In the genomic region with DNA sequence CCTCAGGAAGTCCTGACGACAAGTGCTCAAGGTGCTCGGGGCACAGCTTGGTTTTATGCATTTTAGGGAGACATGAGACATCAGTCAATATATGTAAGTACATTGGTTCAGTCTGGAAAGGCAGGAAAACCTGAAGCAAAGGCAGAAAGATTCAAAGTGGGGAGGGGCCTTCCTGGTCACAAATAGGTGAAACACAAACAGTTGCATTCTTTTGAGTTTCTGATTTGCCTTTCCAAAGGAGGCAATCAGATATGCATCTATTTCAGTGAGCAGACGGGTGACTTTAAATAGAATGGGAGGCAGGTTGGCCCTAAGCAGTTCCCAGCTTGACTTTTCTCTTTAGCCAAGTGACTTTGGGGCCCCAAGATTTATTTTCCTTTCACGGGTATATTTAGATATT, we compare ENCODE assay signal across 1 cellular context.
TF ChIP-seq lines count a peak whose summit lies in the region.

No MANE protein-coding gene starts in this region.

TF ChIP-seq in WTC11, 78 proteins besides CTCF, POLR2A, EP300 and RAD21:
- TF ChIP-seq, protein P1, sequence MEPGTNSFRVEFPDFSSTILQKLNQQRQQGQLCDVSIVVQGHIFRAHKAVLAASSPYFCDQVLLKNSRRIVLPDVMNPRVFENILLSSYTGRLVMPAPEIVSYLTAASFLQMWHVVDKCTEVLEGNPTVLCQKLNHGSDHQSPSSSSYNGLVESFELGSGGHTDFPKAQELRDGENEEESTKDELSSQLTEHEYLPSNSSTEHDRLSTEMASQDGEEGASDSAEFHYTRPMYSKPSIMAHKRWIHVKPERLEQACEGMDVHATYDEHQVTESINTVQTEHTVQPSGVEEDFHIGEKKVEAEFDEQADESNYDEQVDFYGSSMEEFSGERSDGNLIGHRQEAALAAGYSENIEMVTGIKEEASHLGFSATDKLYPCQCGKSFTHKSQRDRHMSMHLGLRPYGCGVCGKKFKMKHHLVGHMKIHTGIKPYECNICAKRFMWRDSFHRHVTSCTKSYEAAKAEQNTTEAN (CRISPR knock-in tag; IDR thresholded peaks at IDR 0.05): no peak
- no peak for TF ChIP-seq ZNF396 (CRISPR knock-in tag; IDR thresholded peaks at IDR 0.05; ENCODE audit: borderline replicate concordance)
- TF ChIP-seq, protein P2, sequence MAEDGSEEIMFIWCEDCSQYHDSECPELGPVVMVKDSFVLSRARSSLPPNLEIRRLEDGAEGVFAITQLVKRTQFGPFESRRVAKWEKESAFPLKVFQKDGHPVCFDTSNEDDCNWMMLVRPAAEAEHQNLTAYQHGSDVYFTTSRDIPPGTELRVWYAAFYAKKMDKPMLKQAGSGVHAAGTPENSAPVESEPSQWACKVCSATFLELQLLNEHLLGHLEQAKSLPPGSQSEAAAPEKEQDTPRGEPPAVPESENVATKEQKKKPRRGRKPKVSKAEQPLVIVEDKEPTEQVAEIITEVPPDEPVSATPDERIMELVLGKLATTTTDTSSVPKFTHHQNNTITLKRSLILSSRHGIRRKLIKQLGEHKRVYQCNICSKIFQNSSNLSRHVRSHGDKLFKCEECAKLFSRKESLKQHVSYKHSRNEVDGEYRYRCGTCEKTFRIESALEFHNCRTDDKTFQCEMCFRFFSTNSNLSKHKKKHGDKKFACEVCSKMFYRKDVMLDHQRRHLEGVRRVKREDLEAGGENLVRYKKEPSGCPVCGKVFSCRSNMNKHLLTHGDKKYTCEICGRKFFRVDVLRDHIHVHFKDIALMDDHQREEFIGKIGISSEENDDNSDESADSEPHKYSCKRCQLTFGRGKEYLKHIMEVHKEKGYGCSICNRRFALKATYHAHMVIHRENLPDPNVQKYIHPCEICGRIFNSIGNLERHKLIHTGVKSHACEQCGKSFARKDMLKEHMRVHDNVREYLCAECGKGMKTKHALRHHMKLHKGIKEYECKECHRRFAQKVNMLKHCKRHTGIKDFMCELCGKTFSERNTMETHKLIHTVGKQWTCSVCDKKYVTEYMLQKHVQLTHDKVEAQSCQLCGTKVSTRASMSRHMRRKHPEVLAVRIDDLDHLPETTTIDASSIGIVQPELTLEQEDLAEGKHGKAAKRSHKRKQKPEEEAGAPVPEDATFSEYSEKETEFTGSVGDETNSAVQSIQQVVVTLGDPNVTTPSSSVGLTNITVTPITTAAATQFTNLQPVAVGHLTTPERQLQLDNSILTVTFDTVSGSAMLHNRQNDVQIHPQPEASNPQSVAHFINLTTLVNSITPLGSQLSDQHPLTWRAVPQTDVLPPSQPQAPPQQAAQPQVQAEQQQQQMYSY (CRISPR knock-in tag; IDR thresholded peaks at IDR 0.05): no peak
- TF ChIP-seq ESRRA (CRISPR knock-in tag; IDR thresholded peaks at IDR 0.05; ENCODE audit: borderline replicate concordance): no peak
- TF ChIP-seq ZNF232 (CRISPR knock-in tag; IDR thresholded peaks at IDR 0.05): no peak
- no peak for TF ChIP-seq SOX15 (CRISPR knock-in tag; IDR thresholded peaks at IDR 0.05)
- TF ChIP-seq, protein P3, sequence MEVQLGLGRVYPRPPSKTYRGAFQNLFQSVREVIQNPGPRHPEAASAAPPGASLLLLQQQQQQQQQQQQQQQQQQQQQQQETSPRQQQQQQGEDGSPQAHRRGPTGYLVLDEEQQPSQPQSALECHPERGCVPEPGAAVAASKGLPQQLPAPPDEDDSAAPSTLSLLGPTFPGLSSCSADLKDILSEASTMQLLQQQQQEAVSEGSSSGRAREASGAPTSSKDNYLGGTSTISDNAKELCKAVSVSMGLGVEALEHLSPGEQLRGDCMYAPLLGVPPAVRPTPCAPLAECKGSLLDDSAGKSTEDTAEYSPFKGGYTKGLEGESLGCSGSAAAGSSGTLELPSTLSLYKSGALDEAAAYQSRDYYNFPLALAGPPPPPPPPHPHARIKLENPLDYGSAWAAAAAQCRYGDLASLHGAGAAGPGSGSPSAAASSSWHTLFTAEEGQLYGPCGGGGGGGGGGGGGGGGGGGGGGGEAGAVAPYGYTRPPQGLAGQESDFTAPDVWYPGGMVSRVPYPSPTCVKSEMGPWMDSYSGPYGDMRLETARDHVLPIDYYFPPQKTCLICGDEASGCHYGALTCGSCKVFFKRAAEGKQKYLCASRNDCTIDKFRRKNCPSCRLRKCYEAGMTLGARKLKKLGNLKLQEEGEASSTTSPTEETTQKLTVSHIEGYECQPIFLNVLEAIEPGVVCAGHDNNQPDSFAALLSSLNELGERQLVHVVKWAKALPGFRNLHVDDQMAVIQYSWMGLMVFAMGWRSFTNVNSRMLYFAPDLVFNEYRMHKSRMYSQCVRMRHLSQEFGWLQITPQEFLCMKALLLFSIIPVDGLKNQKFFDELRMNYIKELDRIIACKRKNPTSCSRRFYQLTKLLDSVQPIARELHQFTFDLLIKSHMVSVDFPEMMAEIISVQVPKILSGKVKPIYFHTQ (CRISPR knock-in tag; IDR thresholded peaks at IDR 0.05): no peak
- no peak for TF ChIP-seq ZNF416 (CRISPR knock-in tag; IDR thresholded peaks at IDR 0.05)
- TF ChIP-seq, protein P4, sequence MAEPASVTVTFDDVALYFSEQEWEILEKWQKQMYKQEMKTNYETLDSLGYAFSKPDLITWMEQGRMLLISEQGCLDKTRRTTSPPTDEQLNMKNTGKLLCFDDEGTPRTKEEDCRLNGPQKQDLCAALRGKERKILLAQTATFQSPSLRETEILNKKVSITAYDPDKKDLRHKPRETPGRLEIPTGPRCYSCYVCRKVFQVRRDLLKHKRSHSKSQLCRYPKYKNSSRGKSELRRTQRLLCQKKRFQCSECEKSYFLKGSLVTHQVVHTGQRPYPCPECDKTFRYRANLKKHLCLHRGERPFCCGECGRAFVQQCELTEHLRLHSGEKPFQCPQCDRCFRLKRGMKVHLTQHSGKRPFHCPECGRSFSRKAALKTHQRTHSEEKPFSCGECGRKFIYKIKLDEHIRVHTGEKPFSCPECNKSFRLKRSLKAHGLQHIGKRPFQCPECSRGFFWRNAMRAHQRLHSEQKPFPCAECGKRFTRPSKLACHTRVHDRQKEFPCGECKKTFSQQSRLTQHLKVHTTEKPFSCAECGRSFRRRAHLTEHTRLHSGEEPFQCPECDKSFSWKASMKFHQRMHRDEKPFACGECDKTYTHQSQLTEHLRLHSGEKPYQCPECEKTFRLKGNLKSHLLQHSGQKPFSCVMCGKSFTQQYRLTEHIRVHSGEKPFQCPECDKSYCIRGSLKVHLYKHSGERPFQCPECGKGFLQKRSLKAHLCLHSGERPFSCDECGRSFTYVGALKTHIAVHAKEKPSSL (CRISPR knock-in tag; conservative IDR thresholded peaks at IDR 0.05): no peak
- no peak for TF ChIP-seq EMX1 (CRISPR knock-in tag; IDR thresholded peaks at IDR 0.05)
- TF ChIP-seq, protein P5, sequence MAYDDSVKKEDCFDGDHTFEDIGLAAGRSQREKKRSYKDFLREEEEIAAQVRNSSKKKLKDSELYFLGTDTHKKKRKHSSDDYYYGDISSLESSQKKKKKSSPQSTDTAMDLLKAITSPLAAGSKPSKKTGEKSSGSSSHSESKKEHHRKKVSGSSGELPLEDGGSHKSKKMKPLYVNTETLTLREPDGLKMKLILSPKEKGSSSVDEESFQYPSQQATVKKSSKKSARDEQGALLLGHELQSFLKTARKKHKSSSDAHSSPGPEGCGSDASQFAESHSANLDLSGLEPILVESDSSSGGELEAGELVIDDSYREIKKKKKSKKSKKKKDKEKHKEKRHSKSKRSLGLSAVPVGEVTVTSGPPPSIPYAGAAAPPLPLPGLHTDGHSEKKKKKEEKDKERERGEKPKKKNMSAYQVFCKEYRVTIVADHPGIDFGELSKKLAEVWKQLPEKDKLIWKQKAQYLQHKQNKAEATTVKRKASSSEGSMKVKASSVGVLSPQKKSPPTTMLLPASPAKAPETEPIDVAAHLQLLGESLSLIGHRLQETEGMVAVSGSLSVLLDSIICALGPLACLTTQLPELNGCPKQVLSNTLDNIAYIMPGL (CRISPR knock-in tag; IDR thresholded peaks at IDR 0.05): no peak
- no peak for TF ChIP-seq MYBL2 (CRISPR knock-in tag; IDR thresholded peaks at IDR 0.05)
- TF ChIP-seq, protein P6, sequence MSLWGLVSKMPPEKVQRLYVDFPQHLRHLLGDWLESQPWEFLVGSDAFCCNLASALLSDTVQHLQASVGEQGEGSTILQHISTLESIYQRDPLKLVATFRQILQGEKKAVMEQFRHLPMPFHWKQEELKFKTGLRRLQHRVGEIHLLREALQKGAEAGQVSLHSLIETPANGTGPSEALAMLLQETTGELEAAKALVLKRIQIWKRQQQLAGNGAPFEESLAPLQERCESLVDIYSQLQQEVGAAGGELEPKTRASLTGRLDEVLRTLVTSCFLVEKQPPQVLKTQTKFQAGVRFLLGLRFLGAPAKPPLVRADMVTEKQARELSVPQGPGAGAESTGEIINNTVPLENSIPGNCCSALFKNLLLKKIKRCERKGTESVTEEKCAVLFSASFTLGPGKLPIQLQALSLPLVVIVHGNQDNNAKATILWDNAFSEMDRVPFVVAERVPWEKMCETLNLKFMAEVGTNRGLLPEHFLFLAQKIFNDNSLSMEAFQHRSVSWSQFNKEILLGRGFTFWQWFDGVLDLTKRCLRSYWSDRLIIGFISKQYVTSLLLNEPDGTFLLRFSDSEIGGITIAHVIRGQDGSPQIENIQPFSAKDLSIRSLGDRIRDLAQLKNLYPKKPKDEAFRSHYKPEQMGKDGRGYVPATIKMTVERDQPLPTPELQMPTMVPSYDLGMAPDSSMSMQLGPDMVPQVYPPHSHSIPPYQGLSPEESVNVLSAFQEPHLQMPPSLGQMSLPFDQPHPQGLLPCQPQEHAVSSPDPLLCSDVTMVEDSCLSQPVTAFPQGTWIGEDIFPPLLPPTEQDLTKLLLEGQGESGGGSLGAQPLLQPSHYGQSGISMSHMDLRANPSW (CRISPR knock-in tag; conservative IDR thresholded peaks at IDR 0.05; ENCODE audit: low read depth): no peak
- TF ChIP-seq ETV6 (CRISPR knock-in tag; IDR thresholded peaks at IDR 0.05): no peak
- TF ChIP-seq, protein P7, sequence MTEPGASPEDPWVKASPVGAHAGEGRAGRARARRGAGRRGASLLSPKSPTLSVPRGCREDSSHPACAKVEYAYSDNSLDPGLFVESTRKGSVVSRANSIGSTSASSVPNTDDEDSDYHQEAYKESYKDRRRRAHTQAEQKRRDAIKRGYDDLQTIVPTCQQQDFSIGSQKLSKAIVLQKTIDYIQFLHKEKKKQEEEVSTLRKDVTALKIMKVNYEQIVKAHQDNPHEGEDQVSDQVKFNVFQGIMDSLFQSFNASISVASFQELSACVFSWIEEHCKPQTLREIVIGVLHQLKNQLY (CRISPR knock-in tag; IDR thresholded peaks at IDR 0.05): no peak
- TF ChIP-seq ZNF121 (CRISPR knock-in tag; IDR thresholded peaks at IDR 0.05): no peak
- no peak for TF ChIP-seq FOXJ3 (CRISPR knock-in tag; IDR thresholded peaks at IDR 0.05; ENCODE audit: borderline replicate concordance)
- TF ChIP-seq, protein P8, sequence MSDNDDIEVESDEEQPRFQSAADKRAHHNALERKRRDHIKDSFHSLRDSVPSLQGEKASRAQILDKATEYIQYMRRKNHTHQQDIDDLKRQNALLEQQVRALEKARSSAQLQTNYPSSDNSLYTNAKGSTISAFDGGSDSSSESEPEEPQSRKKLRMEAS (CRISPR knock-in tag; IDR thresholded peaks at IDR 0.05): no peak
- TF ChIP-seq ZNF317 (CRISPR knock-in tag; IDR thresholded peaks at IDR 0.05; ENCODE audit: borderline replicate concordance, low read depth): no peak
- TF ChIP-seq, protein P9, sequence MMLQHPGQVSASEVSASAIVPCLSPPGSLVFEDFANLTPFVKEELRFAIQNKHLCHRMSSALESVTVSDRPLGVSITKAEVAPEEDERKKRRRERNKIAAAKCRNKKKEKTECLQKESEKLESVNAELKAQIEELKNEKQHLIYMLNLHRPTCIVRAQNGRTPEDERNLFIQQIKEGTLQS (CRISPR knock-in tag; conservative IDR thresholded peaks at IDR 0.05): no peak
